Comparison of ENCODE assay signal across 36 cellular contexts in genomic region chr5:170414786-170415185, GRCh38. TPM values are rescaled to one million over a fixed set of nuclear protein-coding genes. Genes with fewer than 3 reads are reported as not detected.
"Had no signal": no experiment of that assay in that cellular context is flagged by ENCODE, and none has a peak within 500 bp of the region (broad histone marks: within the 10 kb centered on the region; RNA-seq: fewer than 3 reads in every experiment).

No MANE protein-coding gene starts in this region.

- DNase-seq: activated B cell treated with CpG ODN at 0.5 μM for 24 hours; activated CD4-positive, alpha-beta memory T cell treated with anti-CD3 and anti-CD28 coated beads, Interleukin-2, amount 10 ng/mL, durations not matched to agents 7 days and 5 days; activated CD4-positive, alpha-beta T cell treated with anti-CD3 and anti-CD28 coated beads, Interleukin-2, amount 10 ng/mL, durations not matched to agents 7 days and 5 days; activated CD4-positive, alpha-beta T cell treated with anti-CD3 and anti-CD28 coated beads, Interleukin-2, amount 50 U/mL, for 4 hours; activated CD8-positive, alpha-beta memory T cell treated with anti-CD3 and anti-CD28 coated beads, Interleukin-2, amount 50 U/mL, for 48 hours; activated gamma-delta T cell; activated naive CD4-positive, alpha-beta T cell; activated naive CD4-positive, alpha-beta T cell treated with anti-CD3 and anti-CD28 coated beads, Interleukin-2, amount 50 U/mL, for 16 hours; activated naive CD8-positive, alpha-beta T cell treated with anti-CD3 and anti-CD28 coated beads for 36 hours; activated naive CD8-positive, alpha-beta T cell treated with anti-CD3 and anti-CD28 coated beads, Interleukin-2, amount 50 U/mL, for 24 hours; activated T-cell treated with anti-CD3 and anti-CD28 coated beads for 4 hours; activated T-cell treated with anti-CD3 and anti-CD28 coated beads, Interleukin-2, amount 50 U/mL, for 24 hours; activated T-cell treated with anti-CD3 and anti-CD28 coated beads, Interleukin-2, amount 50 U/mL, for 72 hours; adrenal gland; amygdala; aorta; body of pancreas; caudate nucleus; cortex of kidney; dermis blood vessel endothelial cell; effector CD4-positive, alpha-beta T cell; effector memory CD8-positive, alpha-beta T cell; esophagus squamous epithelium; head of caudate nucleus; T-helper 1 cell; T-helper 17 cell; T1000; WERI-Rb-1 had no signal

- H3K9me3 Mint-ChIP-seq: activated B cell treated with CpG ODN at 0.5 μM for 24 hours; activated CD4-positive, alpha-beta memory T cell treated with anti-CD3 and anti-CD28 coated beads, Interleukin-2, amount 10 ng/mL, durations not matched to agents 7 days and 5 days; activated CD4-positive, alpha-beta T cell treated with anti-CD3 and anti-CD28 coated beads, Interleukin-2, amount 10 ng/mL, durations not matched to agents 7 days and 5 days; activated naive CD8-positive, alpha-beta T cell treated with anti-CD3 and anti-CD28 coated beads for 36 hours; activated naive CD8-positive, alpha-beta T cell treated with anti-CD3 and anti-CD28 coated beads, Interleukin-2, amount 50 U/mL, for 24 hours; activated T-cell treated with anti-CD3 and anti-CD28 coated beads, Interleukin-2, amount 50 U/mL, for 24 hours; activated T-cell treated with anti-CD3 and anti-CD28 coated beads, Interleukin-2, amount 50 U/mL, for 72 hours; effector memory CD8-positive, alpha-beta T cell; T-helper 2 cell treated with Interferon-gamma antibody and Interleukin-4, amounts not matched to agents 5 μg/mL and 100 μg/mL, for 36 hours had no signal

- H3K4me3 Mint-ChIP-seq: activated B cell treated with CpG ODN at 0.5 μM for 24 hours; activated CD4-positive, alpha-beta memory T cell treated with anti-CD3 and anti-CD28 coated beads, Interleukin-2, amount 10 ng/mL, durations not matched to agents 7 days and 5 days; activated CD4-positive, alpha-beta T cell treated with anti-CD3 and anti-CD28 coated beads, Interleukin-2, amount 10 ng/mL, durations not matched to agents 7 days and 5 days; activated naive CD8-positive, alpha-beta T cell treated with anti-CD3 and anti-CD28 coated beads for 36 hours; activated naive CD8-positive, alpha-beta T cell treated with anti-CD3 and anti-CD28 coated beads, Interleukin-2, amount 50 U/mL, for 24 hours; activated T-cell treated with anti-CD3 and anti-CD28 coated beads, Interleukin-2, amount 50 U/mL, for 24 hours; activated T-cell treated with anti-CD3 and anti-CD28 coated beads, Interleukin-2, amount 50 U/mL, for 72 hours; effector memory CD8-positive, alpha-beta T cell; T-helper 17 cell; T-helper 2 cell treated with Interferon-gamma antibody and Interleukin-4, amounts not matched to agents 5 μg/mL and 100 μg/mL, for 36 hours had no signal

- H3K36me3 Mint-ChIP-seq: activated naive CD8-positive, alpha-beta T cell treated with anti-CD3 and anti-CD28 coated beads for 36 hours had no signal

- H3K27me3 ChIP-seq: adrenal gland, body of pancreas, esophagus squamous epithelium had no signal

- H3K4me1 Mint-ChIP-seq: activated B cell treated with CpG ODN at 0.5 μM for 24 hours had no signal

- H3K27ac Mint-ChIP-seq: activated B cell treated with CpG ODN at 0.5 μM for 24 hours; activated CD4-positive, alpha-beta memory T cell treated with anti-CD3 and anti-CD28 coated beads, Interleukin-2, amount 10 ng/mL, durations not matched to agents 7 days and 5 days; activated CD4-positive, alpha-beta T cell treated with anti-CD3 and anti-CD28 coated beads, Interleukin-2, amount 10 ng/mL, durations not matched to agents 7 days and 5 days; activated naive CD8-positive, alpha-beta T cell treated with anti-CD3 and anti-CD28 coated beads for 36 hours; activated naive CD8-positive, alpha-beta T cell treated with anti-CD3 and anti-CD28 coated beads, Interleukin-2, amount 50 U/mL, for 24 hours; activated T-cell treated with anti-CD3 and anti-CD28 coated beads, Interleukin-2, amount 50 U/mL, for 24 hours; activated T-cell treated with anti-CD3 and anti-CD28 coated beads, Interleukin-2, amount 50 U/mL, for 72 hours; effector memory CD8-positive, alpha-beta T cell; T-helper 2 cell treated with Interferon-gamma antibody and Interleukin-4, amounts not matched to agents 5 μg/mL and 100 μg/mL, for 36 hours had no signal

- H3K27ac ChIP-seq: adrenal gland, body of pancreas, epithelial cell of prostate, esophagus squamous epithelium, WERI-Rb-1 had no signal

- H3K27me3 Mint-ChIP-seq: activated naive CD8-positive, alpha-beta T cell treated with anti-CD3 and anti-CD28 coated beads for 36 hours; activated naive CD8-positive, alpha-beta T cell treated with anti-CD3 and anti-CD28 coated beads, Interleukin-2, amount 50 U/mL, for 24 hours; activated T-cell treated with anti-CD3 and anti-CD28 coated beads, Interleukin-2, amount 50 U/mL, for 24 hours; T-helper 17 cell had no signal

- H3K4me3 ChIP-seq: adrenal gland, body of pancreas, esophagus squamous epithelium had no signal

- H3K4me1 ChIP-seq: adrenal gland, body of pancreas, esophagus squamous epithelium had no signal

- H3K9me3 ChIP-seq: adrenal gland, body of pancreas, esophagus squamous epithelium had no signal

- H3K36me3 ChIP-seq: adrenal gland, esophagus squamous epithelium, WERI-Rb-1 had no signal

- FAIRE-seq: colon, endothelial cell of umbilical vein, frontal cortex had no signal

- ATAC-seq: activated CD4-positive, CD25-positive, alpha-beta regulatory T cell treated with anti-CD3 and anti-CD28 coated beads, Interleukin-2, amount 50 U/mL, for 24 hours; activated naive CD8-positive, alpha-beta T cell treated with anti-CD3 and anti-CD28 coated beads, Interleukin-2, amount 50 U/mL, for 24 hours; activated T-cell treated with anti-CD3 and anti-CD28 coated beads, Interleukin-2, amount 50 U/mL, for 72 hours; body of pancreas; effector memory CD8-positive, alpha-beta T cell; T-helper 17 cell had no signal

RNA-seq across cellular contexts. Expression of gene KCNMB1, which starts 25.6 kb away (rescaled TPM):
- total RNA-seq: activated B cell treated with CpG ODN at 0.5 μM for 24 hours; activated CD4-positive, alpha-beta memory T cell treated with anti-CD3 and anti-CD28 coated beads, Interleukin-2, amount 10 ng/mL, durations not matched to agents 7 days and 5 days; activated CD4-positive, alpha-beta T cell treated with anti-CD3 and anti-CD28 coated beads, Interleukin-2, amount 10 ng/mL, durations not matched to agents 7 days and 5 days; activated naive CD8-positive, alpha-beta T cell treated with anti-CD3 and anti-CD28 coated beads for 36 hours; activated T-cell treated with anti-CD3 and anti-CD28 coated beads, Interleukin-2, amount 50 U/mL, for 72 hours; dermis blood vessel endothelial cell; fibroblast of lung; fibroblast of villous mesenchyme had no signal
- polyA plus RNA-seq: fibroblast of lung had no signal
